1 cellular context compared by ENCODE assay signal in the genomic region with DNA sequence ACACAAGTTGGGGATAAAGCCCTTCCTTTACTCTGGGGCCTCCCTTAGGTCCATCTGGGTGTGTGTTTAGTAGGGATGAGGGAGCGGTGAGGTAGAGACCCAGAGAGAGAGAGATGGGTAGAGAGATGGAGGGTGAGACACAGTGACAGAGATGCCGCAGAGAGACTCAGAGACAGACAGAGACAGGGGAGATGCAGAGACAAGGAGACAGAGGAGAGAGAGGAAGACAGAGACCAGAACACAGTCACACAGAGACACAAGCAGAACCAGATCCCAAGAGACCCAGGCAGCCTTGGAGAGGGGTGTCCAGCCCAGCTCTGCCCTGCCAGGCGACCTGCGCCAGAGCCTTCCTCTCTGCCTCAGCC.
TF ChIP-seq lines count a peak whose summit lies in the region.

No MANE protein-coding gene starts in this region.

TF ChIP-seq in H1, 55 proteins besides CTCF, POLR2A, EP300 and RAD21:
- no peak for TF ChIP-seq KDM1A (IDR thresholded peaks at IDR 0.05; ENCODE audit: borderline replicate concordance, low read length)
- peak; percentile 9 for TF ChIP-seq KDM4A (IDR thresholded peaks at IDR 0.05; ENCODE audit: low read depth, low read length, severe bottlenecking)
